8 cellular contexts compared by ENCODE assay signal in genomic region chr6:143279385-143279784, GRCh38.
A peak's percentile ranks its signal among the peaks of the same experiment; 100 is the strongest.
DNase-seq lines count a peak whose midpoint lies in the region; ATAC-seq and TF ChIP-seq lines count a peak whose summit lies in the region.

No MANE protein-coding gene starts in this region.

- DNase-seq in activated CD4-positive, alpha-beta memory T cell treated with anti-CD3 and anti-CD28 coated beads for 36 hours = peak; percentile 13
- DNase-seq in activated CD4-positive, alpha-beta memory T cell treated with anti-CD3 and anti-CD28 coated beads, Interleukin-2, amount 10 ng/mL, durations not matched to agents 7 days and 5 days = no peak
- DNase-seq in NCI-H526 treated with DMSO at 0.1 percent for 48 hours (lab: John Stamatoyannopoulos, UW) (peak; percentile 5), fibroblast of mammary gland (ENCODE audit: low read depth) (peak; percentile 26), smooth muscle cell (lab: John Stamatoyannopoulos, UW; ENCODE audit: unreplicated experiment) (no peak), tibial artery (no peak)

- WGBS in smooth muscle cell (ENCODE audit: low lambda C conversion rate) = 72% methylated on average over 6 of the region's 6 CpGs

- no peak for ATAC-seq in GM19452 (IDR thresholded peaks at IDR 0.05; ENCODE audit: unreplicated experiment)
- ATAC-seq in HG02938 (IDR thresholded peaks at IDR 0.05; ENCODE audit: unreplicated experiment) = no peak

- peaks cover 2% of the 10 kb centered on the region for H3K4me1 Mint-ChIP-seq in activated CD4-positive, alpha-beta memory T cell treated with anti-CD3 and anti-CD28 coated beads for 36 hours (ENCODE audit: low read depth)
- peaks cover 16% of the 10 kb centered on the region for H3K4me1 Mint-ChIP-seq in activated CD4-positive, alpha-beta memory T cell treated with anti-CD3 and anti-CD28 coated beads, Interleukin-2, amount 10 ng/mL, durations not matched to agents 7 days and 5 days

- no peaks in the 10 kb centered on the region for H3K9me3 Mint-ChIP-seq in activated CD4-positive, alpha-beta memory T cell treated with anti-CD3 and anti-CD28 coated beads for 36 hours
- H3K9me3 Mint-ChIP-seq in activated CD4-positive, alpha-beta memory T cell treated with anti-CD3 and anti-CD28 coated beads, Interleukin-2, amount 10 ng/mL, durations not matched to agents 7 days and 5 days = no peaks in the 10 kb centered on the region

- H3K9me3 ChIP-seq in smooth muscle cell (replicated peaks; ENCODE audit: low read depth) (no peaks in the 10 kb centered on the region), tibial artery (no peaks in the 10 kb centered on the region)

- no peaks in the 10 kb centered on the region for H3K36me3 ChIP-seq in smooth muscle cell (ENCODE audit: low read depth)
- no peaks in the 10 kb centered on the region for H3K36me3 ChIP-seq in tibial artery

- H2AFZ ChIP-seq in smooth muscle cell (ENCODE audit: low read depth) = no peak overlapping the region

- H3F3A ChIP-seq in smooth muscle cell (ENCODE audit: low read depth) = no peaks in the 10 kb centered on the region

- no peaks in the 10 kb centered on the region for H3K36me3 Mint-ChIP-seq in activated CD4-positive, alpha-beta memory T cell treated with anti-CD3 and anti-CD28 coated beads for 36 hours
- H3K36me3 Mint-ChIP-seq in activated CD4-positive, alpha-beta memory T cell treated with anti-CD3 and anti-CD28 coated beads, Interleukin-2, amount 10 ng/mL, durations not matched to agents 7 days and 5 days (ENCODE audit: low read depth) = no peaks in the 10 kb centered on the region

- H3K4me1 ChIP-seq in smooth muscle cell (ENCODE audit: low read depth) (no peaks in the 10 kb centered on the region), tibial artery (peaks cover 0 to 11% (median 5%) of the 10 kb centered on the region in 4 donors)

- H3K4me3 Mint-ChIP-seq in activated CD4-positive, alpha-beta memory T cell treated with anti-CD3 and anti-CD28 coated beads for 36 hours = no peak overlapping the region
- no peak overlapping the region for H3K4me3 Mint-ChIP-seq in activated CD4-positive, alpha-beta memory T cell treated with anti-CD3 and anti-CD28 coated beads, Interleukin-2, amount 10 ng/mL, durations not matched to agents 7 days and 5 days

- no peaks in the 10 kb centered on the region for H3K79me2 ChIP-seq in smooth muscle cell (ENCODE audit: low read depth)

- H3K4me2 ChIP-seq in smooth muscle cell = no peak overlapping the region

- no peaks in the 10 kb centered on the region for H3K27me3 Mint-ChIP-seq in activated CD4-positive, alpha-beta memory T cell treated with anti-CD3 and anti-CD28 coated beads for 36 hours
- no peaks in the 10 kb centered on the region for H3K27me3 Mint-ChIP-seq in activated CD4-positive, alpha-beta memory T cell treated with anti-CD3 and anti-CD28 coated beads, Interleukin-2, amount 10 ng/mL, durations not matched to agents 7 days and 5 days

- TF ChIP-seq CTCF in fibroblast of mammary gland (conservative IDR thresholded peaks at IDR 0.05; ENCODE audit: control insufficient read depth, insufficient read depth, low read depth, low read length) = peak; percentile 25
- peak; percentile 39 for TF ChIP-seq CTCF in smooth muscle cell (IDR thresholded peaks at IDR 0.05; ENCODE audit: borderline replicate concordance, insufficient read depth, poor library complexity, severe bottlenecking)
- peak in 1 of 2 experiments; percentile 10 for TF ChIP-seq CTCF in tibial artery (IDR thresholded peaks at IDR 0.05)

- POLR2A ChIA-PET in activated CD4-positive, alpha-beta memory T cell treated with anti-CD3 and anti-CD28 coated beads for 36 hours (lab: Charles Lee) = no interaction called here
- POLR2A ChIA-PET in activated CD4-positive, alpha-beta memory T cell treated with anti-CD3 and anti-CD28 coated beads, Interleukin-2, amount 10 ng/mL, durations not matched to agents 7 days and 5 days (lab: Charles Lee) = no interaction called here

- H3K27me3 ChIP-seq in smooth muscle cell (ENCODE audit: low read depth) = peaks cover 13% of the 10 kb centered on the region
- no peaks in the 10 kb centered on the region for H3K27me3 ChIP-seq in tibial artery

- H3K4me3 ChIP-seq in fibroblast of mammary gland (ENCODE audit: control insufficient read depth, low read depth, low read length) (no peak overlapping the region), smooth muscle cell (no peak overlapping the region), tibial artery (no peak overlapping the region)

- CTCF ChIA-PET in activated CD4-positive, alpha-beta memory T cell treated with anti-CD3 and anti-CD28 coated beads for 36 hours (lab: Charles Lee) = interaction anchor here (0.6 to 1.4 kb wide), 4 partner anchors 148 to 587 kb away, joined by 3 to 8 read pairs (median 5); no protein-coding TSS in a partner anchor
- CTCF ChIA-PET in activated CD4-positive, alpha-beta memory T cell treated with anti-CD3 and anti-CD28 coated beads, Interleukin-2, amount 10 ng/mL, durations not matched to agents 7 days and 5 days (lab: Charles Lee) = interaction anchor here (0.7 to 1.1 kb wide), 4 partner anchors 19 to 804 kb away, joined by 3 read pairs; no protein-coding TSS in a partner anchor

- H4K20me1 ChIP-seq in smooth muscle cell (ENCODE audit: low read depth) = no peaks in the 10 kb centered on the region

- no peak overlapping the region for H3K27ac Mint-ChIP-seq in activated CD4-positive, alpha-beta memory T cell treated with anti-CD3 and anti-CD28 coated beads for 36 hours
- H3K27ac Mint-ChIP-seq in activated CD4-positive, alpha-beta memory T cell treated with anti-CD3 and anti-CD28 coated beads, Interleukin-2, amount 10 ng/mL, durations not matched to agents 7 days and 5 days = no peak overlapping the region

- H3K9ac ChIP-seq in smooth muscle cell (ENCODE audit: low read depth) = no peak overlapping the region

- intact Hi-C loops in activated CD4-positive, alpha-beta memory T cell treated with anti-CD3 and anti-CD28 coated beads for 36 hours (cut with micrococcal nuclease) = loop anchor here (2.0 kb wide), 1 partner anchor 587 kb away; no protein-coding TSS in a partner anchor
- intact Hi-C loops in tibial artery (cut with DNase I; ENCODE audit: low total_unique reads) = no loop called here

- H3K27ac ChIP-seq in smooth muscle cell (ENCODE audit: low read depth) (no peak overlapping the region), tibial artery (no peak overlapping the region)

Comparison
In these comparisons a context has a peak if more than half of its experiments do, and no peak if none do; other contexts are left out.
1. DNase-seq: peak in activated CD4-positive, alpha-beta memory T cell treated with anti-CD3 and anti-CD28 coated beads for 36 hours (single experiment), NCI-H526 treated with DMSO at 0.1 percent for 48 hours (single experiment) and fibroblast of mammary gland (single experiment); none in activated CD4-positive, alpha-beta memory T cell treated with anti-CD3 and anti-CD28 coated beads, Interleukin-2, amount 10 ng/mL, durations not matched to agents 7 days and 5 days (single experiment), smooth muscle cell (single experiment) and tibial artery (0 of 2).